Comparison of ENCODE assay signal across 33 cellular contexts in genomic region chrX:136487647-136488046, GRCh38. TPM values are rescaled to one million over a fixed set of nuclear protein-coding genes. Genes with fewer than 3 reads are reported as not detected.
"Had no signal": no experiment of that assay in that cellular context is flagged by ENCODE, and none has a peak within 500 bp of the region (broad histone marks: within the 10 kb centered on the region; RNA-seq: fewer than 3 reads in every experiment).

TSS of gene BRS3 (plus strand) at chrX:136487947. CDS start at chrX:136488115, 168 bp downstream.

- ATAC-seq: mucosa of descending colon; naive thymus-derived CD4-positive, alpha-beta T cell; natural killer cell treated with Interleukin-12 subunit alpha and Interleukin-12 subunit beta and Interleukin-15 and Interleukin-18, amount 100 ng/mL, for 72 hours; right lobe of liver; stimulated activated memory B cell treated with anti-CD40 and anti-IgM and Interleukin-4, amounts not matched to agents 10 μg/mL and 1 μg/mL and 100 μg/mL, for 72 hours; stimulated activated naive CD8-positive, alpha-beta T cell treated with anti-CD3 and anti-CD28 coated beads, Interleukin-15, amount 100 ng/mL, for 72 hours had no signal

- H3K4me1 Mint-ChIP-seq: naive thymus-derived CD4-positive, alpha-beta T cell; stimulated activated memory B cell treated with anti-CD40 and anti-IgM and Interleukin-4, amounts not matched to agents 10 μg/mL and 1 μg/mL and 100 μg/mL, for 72 hours; stimulated activated naive CD8-positive, alpha-beta T cell treated with anti-CD3 and anti-CD28 coated beads, Interleukin-15, amount 100 ng/mL, for 72 hours had no signal

- H3K4me3 ChIP-seq: left ventricle myocardium inferior, lung, mucosa of descending colon, ovary, right atrium auricular region, right lobe of liver, smooth muscle cell, testis, thyroid gland, transverse colon, upper lobe of left lung, vagina had no signal

- H3K27ac ChIP-seq: left ventricle myocardium inferior, ovary, right atrium auricular region, right lobe of liver, testis, thyroid gland, transverse colon, upper lobe of left lung, vagina had no signal

- H3K36me3 ChIP-seq: left ventricle myocardium inferior, ovary, right atrium auricular region, right lobe of liver, thyroid gland, transverse colon, upper lobe of left lung, vagina had no signal

- H3K4me3 Mint-ChIP-seq: memory B cell; naive thymus-derived CD4-positive, alpha-beta T cell; natural killer cell treated with Interleukin-12 subunit alpha and Interleukin-12 subunit beta and Interleukin-15 and Interleukin-18, amount 100 ng/mL, for 72 hours; stimulated activated memory B cell treated with anti-CD40 and anti-IgM and Interleukin-4, amounts not matched to agents 10 μg/mL and 1 μg/mL and 100 μg/mL, for 72 hours; stimulated activated naive CD8-positive, alpha-beta T cell treated with anti-CD3 and anti-CD28 coated beads, Interleukin-15, amount 100 ng/mL, for 72 hours had no signal

- H3K4me1 ChIP-seq: left ventricle myocardium inferior, right atrium auricular region, right lobe of liver, testis, transverse colon, upper lobe of left lung, vagina had no signal

- H3K36me3 Mint-ChIP-seq: memory B cell; naive thymus-derived CD4-positive, alpha-beta T cell; natural killer cell treated with Interleukin-12 subunit alpha and Interleukin-12 subunit beta and Interleukin-15 and Interleukin-18, amount 100 ng/mL, for 72 hours; stimulated activated memory B cell treated with anti-CD40 and anti-IgM and Interleukin-4, amounts not matched to agents 10 μg/mL and 1 μg/mL and 100 μg/mL, for 72 hours had no signal

- H3K9me3 Mint-ChIP-seq: memory B cell; natural killer cell treated with Interleukin-12 subunit alpha and Interleukin-12 subunit beta and Interleukin-15 and Interleukin-18, amount 100 ng/mL, for 72 hours; stimulated activated memory B cell treated with anti-CD40 and anti-IgM and Interleukin-4, amounts not matched to agents 10 μg/mL and 1 μg/mL and 100 μg/mL, for 72 hours; stimulated activated naive CD8-positive, alpha-beta T cell treated with anti-CD3 and anti-CD28 coated beads, Interleukin-15, amount 100 ng/mL, for 72 hours had no signal

- DNase-seq: islet precursor cell; left ventricle myocardium inferior; midbrain; mucosa of descending colon; naive thymus-derived CD4-positive, alpha-beta T cell; ovary; right lobe of liver; stimulated activated CD4-positive, alpha-beta T cell treated with anti-CD3 and anti-CD28 coated beads, Interleukin-1b, Interleukin-23, amount 100 ng/mL, for 48 hours; stimulated activated CD4-positive, alpha-beta T cell treated with anti-CD3 and anti-CD28 coated beads, Interleukin-2, amount 100 ng/mL, for 48 hours; stimulated activated CD4-positive, alpha-beta T cell treated with anti-CD3 and anti-CD28 coated beads, Interleukin-4, amount 100 ng/mL, for 4 hours; stimulated activated CD8-positive, alpha-beta memory T cell treated with anti-CD3 and anti-CD28 coated beads, Interleukin-4, amount 100 ng/mL, for 48 hours; stimulated activated naive CD4-positive, alpha-beta T cell treated with Interleukin-2 at 50 U/mL for 16 hours; stimulated activated naive CD8-positive, alpha-beta T cell treated with anti-CD3 and anti-CD28 coated beads, Interleukin-15, amount 100 ng/mL, for 72 hours; testis; thyroid gland; transverse colon; upper lobe of left lung had no signal

- H3K9me3 ChIP-seq: left ventricle myocardium inferior, mucosa of descending colon, ovary, right atrium auricular region, right lobe of liver, testis, thyroid gland, transverse colon, upper lobe of left lung, vagina had no signal

- H3K27ac Mint-ChIP-seq: memory B cell; naive thymus-derived CD4-positive, alpha-beta T cell; natural killer cell treated with Interleukin-12 subunit alpha and Interleukin-12 subunit beta and Interleukin-15 and Interleukin-18, amount 100 ng/mL, for 72 hours; progenitor cell of endocrine pancreas; stimulated activated memory B cell treated with anti-CD40 and anti-IgM and Interleukin-4, amounts not matched to agents 10 μg/mL and 1 μg/mL and 100 μg/mL, for 72 hours; stimulated activated naive CD8-positive, alpha-beta T cell treated with anti-CD3 and anti-CD28 coated beads, Interleukin-15, amount 100 ng/mL, for 72 hours had no signal

- H3K4me2 ChIP-seq: smooth muscle cell had no signal

- H3K27me3 ChIP-seq: ovary, testis, thyroid gland, upper lobe of left lung, vagina had no signal

- H3K27me3 Mint-ChIP-seq: stimulated activated memory B cell treated with anti-CD40 and anti-IgM and Interleukin-4, amounts not matched to agents 10 μg/mL and 1 μg/mL and 100 μg/mL, for 72 hours had no signal

RNA-seq across cellular contexts. Expression of gene BRS3, which starts in this region (rescaled TPM):
- total RNA-seq: kidney epithelial cell; left ventricle myocardium inferior; lower leg skin; lung; mesenteric fat pad; mucosa of descending colon; myocyte; naive thymus-derived CD4-positive, alpha-beta T cell; natural killer cell treated with Interleukin-12 subunit alpha and Interleukin-12 subunit beta and Interleukin-15 and Interleukin-18, amount 100 ng/mL, for 72 hours; omental fat pad; pulmonary artery endothelial cell; right atrium auricular region; right lobe of liver; skeletal muscle tissue; smooth muscle cell; thyroid gland; transverse colon; upper lobe of left lung; urinary bladder; vagina had no signal
- polyA plus RNA-seq: lung; naive thymus-derived CD4-positive, alpha-beta T cell; smooth muscle cell had no signal
